ENCODE assay signal across 8 cellular contexts in the genomic region with DNA sequence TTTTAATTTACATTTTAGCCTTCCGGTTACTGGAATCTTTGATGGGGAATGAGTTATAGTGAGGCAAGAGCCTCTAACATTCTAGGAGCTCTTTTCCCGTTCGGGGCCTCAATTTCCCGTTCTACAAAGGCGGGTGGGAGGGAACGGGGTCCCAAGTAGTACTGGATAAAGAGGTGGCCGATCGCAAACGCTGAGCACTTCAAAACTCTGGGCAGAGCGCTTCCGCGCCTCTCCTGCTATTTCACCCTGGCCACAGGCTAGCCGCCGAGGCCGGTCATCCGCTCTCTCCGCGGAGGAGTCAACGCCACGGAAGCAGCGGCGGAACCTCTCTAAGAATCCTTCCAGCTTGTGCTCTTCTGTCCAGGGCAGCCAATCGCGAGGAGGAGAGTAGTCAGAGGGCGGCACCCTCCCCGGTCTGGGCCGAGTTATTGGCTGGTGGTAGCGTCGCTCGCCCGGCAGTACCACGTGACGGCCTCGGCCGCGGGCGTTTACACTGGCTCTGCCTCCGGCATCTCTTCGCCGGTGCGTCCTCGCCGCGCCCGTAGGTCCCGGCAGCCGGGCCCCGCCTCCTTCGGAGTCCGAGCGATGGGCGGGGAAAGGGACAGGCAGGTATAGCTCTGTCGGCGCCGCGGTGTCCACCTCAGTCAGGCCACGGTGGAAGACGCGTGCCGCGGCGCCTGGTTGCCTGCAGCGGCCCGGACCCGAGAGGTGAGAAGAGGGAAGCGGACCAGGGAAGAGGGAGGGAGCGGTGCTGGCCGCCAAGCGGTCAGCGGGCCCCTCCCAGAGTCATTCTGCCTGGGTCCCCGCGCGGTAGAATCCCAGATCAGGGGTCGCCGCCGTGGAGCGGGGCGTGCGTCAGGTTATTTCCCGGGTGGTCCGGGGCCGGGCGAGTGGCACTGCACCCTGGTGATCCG. TPM values are rescaled to one million over a fixed set of nuclear protein-coding genes. Genes with fewer than 3 reads are reported as not detected.
DNase-seq lines count a peak whose midpoint lies in the region; ATAC-seq and TF ChIP-seq lines count a peak whose summit lies in the region.

A gene (plus strand): TSS at position 487 of the 914 bp plus-strand sequence. CDS start 16,895 bp downstream, outside the sequence.

- H3K9me3 ChIP-seq in mucosa of rectum (ENCODE audit: control insufficient read depth in 2 of 2, low read length in 2 of 2): no peaks in the 10 kb centered on the region

- peaks cover 0 to 3% of the 10 kb centered on the region in 2 donors for H3K36me3 ChIP-seq in mucosa of rectum (ENCODE audit: control insufficient read depth in 2 of 2, insufficient read depth in 2 of 2, low read length in 2 of 2)

- H3K27ac Mint-ChIP-seq in IgD-negative memory B cell: peak within 1 kb of the TSS; percentile 69 to 100 (median 99)

- no peaks in the 10 kb centered on the region for H3K27me3 Mint-ChIP-seq in IgD-negative memory B cell

- peak; percentile 97 for ATAC-seq in GM21529 (IDR thresholded peaks at IDR 0.05; ENCODE audit: unreplicated experiment)

- DNase-seq in DMS114 treated with DMSO at 0.1 percent for 48 hours (lab: John Stamatoyannopoulos, UW; ENCODE audit: unreplicated experiment): peak; percentile 98
- DNase-seq in OCI-M2 (lab: John Stamatoyannopoulos, UW; ENCODE audit: unreplicated experiment): peak; percentile 63
- peak; percentile 89 for DNase-seq in activated T-cell treated with anti-CD3 and anti-CD28 coated beads, Interleukin-2, amount 50 U/mL, for 1 hour
- DNase-seq in epithelial cell of proximal tubule (ENCODE audit: low read depth): peak; percentile 81
- peak; percentile 95 for DNase-seq in stimulated activated CD8-positive, alpha-beta memory T cell treated with anti-CD3 and anti-CD28 coated beads, Interleukin-4, amount 100 ng/mL, for 48 hours

- peaks cover 0 to 2% (median 0%) of the 10 kb centered on the region in 3 donors for H3K9me3 Mint-ChIP-seq in IgD-negative memory B cell

- H3K4me1 ChIP-seq in mucosa of rectum (ENCODE audit: control insufficient read depth in 2 of 2, insufficient read depth in 2 of 2, low read length in 2 of 2): peaks cover 23 to 35% of the 10 kb centered on the region in 2 donors

- no peak for TF ChIP-seq CTCF in epithelial cell of proximal tubule (conservative IDR thresholded peaks at IDR 0.05; ENCODE audit: low read depth, low read length)

- H3K4me3 Mint-ChIP-seq in IgD-negative memory B cell: peak within 1 kb of the TSS; percentile 90 to 100 (median 99)

- H3K4me1 Mint-ChIP-seq in IgD-negative memory B cell: peaks cover 21 to 29% (median 21%) of the 10 kb centered on the region in 3 donors

- H3K4me3 ChIP-seq in epithelial cell of proximal tubule (ENCODE audit: low read depth, low read length) (peak within 1 kb of the TSS; percentile 87), mucosa of rectum (ENCODE audit: low read length in 2 of 2) (peak within 1 kb of the TSS; percentile 79 to 88)

- H3K36me3 Mint-ChIP-seq in IgD-negative memory B cell: peaks cover 5% of the 10 kb centered on the region

- peak within 1 kb of the TSS; percentile 77 to 87 for H3K9ac ChIP-seq in mucosa of rectum (ENCODE audit: low read depth in 1 of 2, low read length in 2 of 2)

- H3K27ac ChIP-seq in mucosa of rectum (ENCODE audit: low read depth in 2 of 2, low read length in 2 of 2): peak within 1 kb of the TSS; percentile 83 to 84

- no peaks in the 10 kb centered on the region for H3K27me3 ChIP-seq in mucosa of rectum (ENCODE audit: control insufficient read depth in 2 of 2, insufficient read depth in 2 of 2, low read length in 2 of 2)

RNA-seq across cellular contexts. Expression of the gene that starts here (rescaled TPM):
- 2.3 TPM for polyA plus RNA-seq in IgD-negative memory B cell
- total RNA-seq in epithelial cell of proximal tubule: 10.3 and 11.9 TPM in 2 replicates

Comparison
In these comparisons a context has a peak if more than half of its experiments do, and no peak if none do; other contexts are left out.
1. Peak in every context shown above with its lines: DNase-seq, ATAC-seq, H3K4me3 ChIP-seq and H3K27ac ChIP-seq.